In the genomic region with DNA sequence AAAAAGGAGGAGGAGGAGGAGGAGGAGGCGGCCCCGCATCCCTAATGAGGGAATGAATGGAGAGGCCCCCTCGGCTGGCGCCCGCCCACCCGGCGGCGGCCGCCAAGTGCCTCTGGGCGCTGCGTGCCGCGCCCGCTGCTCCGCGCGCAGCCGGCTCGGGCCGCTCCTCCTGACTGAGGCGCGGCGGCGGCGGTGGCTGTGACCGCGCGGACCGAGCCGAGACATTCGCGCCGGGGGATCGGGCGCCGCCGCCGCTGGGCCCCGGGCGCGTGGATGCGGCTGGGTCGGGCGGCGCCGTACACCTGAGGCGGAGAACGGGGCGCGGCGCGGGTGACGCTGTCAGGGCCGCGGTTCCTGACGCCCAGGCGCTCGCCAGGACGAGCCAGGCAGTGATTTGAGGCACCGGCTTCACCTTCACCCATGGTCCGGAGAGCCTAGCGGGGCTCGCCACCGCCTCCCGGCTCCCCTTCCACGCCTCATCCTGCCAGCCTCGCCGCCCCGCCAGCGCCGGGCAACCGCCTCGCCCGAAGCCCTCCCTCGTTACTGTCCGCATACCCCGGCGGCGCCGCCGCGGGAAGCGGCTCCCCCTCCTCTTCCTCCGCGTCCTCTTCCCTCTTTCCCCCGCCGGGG, we compare ENCODE assay signal across 8 cellular contexts. TPM values are rescaled to one million over a fixed set of nuclear protein-coding genes. Genes with fewer than 3 reads are reported as not detected.
DNase-seq lines count a peak whose midpoint lies in the region; ATAC-seq, FAIRE-seq and TF ChIP-seq lines count a peak whose summit lies in the region.

Gene MARK1 (plus strand): TSS at position 88 of the 630 bp plus-strand sequence. CDS start 687 bp downstream, outside the sequence.

- H3K4me1 ChIP-seq in pancreas = no peaks in the 10 kb centered on the region

- H3K36me3 ChIP-seq in pancreas = no peaks in the 10 kb centered on the region

- FAIRE-seq in pancreas (lab: Jason Lieb, UNC) = no peak

- intact Hi-C loops in left cardiac atrium (cut with DNase I) (no loop called here), pancreas (cut with DNase I) (no loop called here)

- TF ChIP-seq CTCF in GM12875 (IDR thresholded peaks at IDR 0.05; ENCODE audit: borderline replicate concordance, insufficient read depth, low read depth, low read length) (no peak), pancreas (IDR thresholded peaks at IDR 0.05) (no peak)

- H3K4me3 ChIP-seq in GM12875 (ENCODE audit: low read depth, low read length) (peak within 1 kb of the TSS; percentile 44), pancreas (peak within 1 kb of the TSS; percentile 39 to 79 (median 56))

- H3K27ac ChIP-seq in pancreas = peak within 1 kb of the TSS; percentile 34 to 75 (median 54)

- peaks cover 0 to 3% (median 0%) of the 10 kb centered on the region in 4 donors for H3K27me3 ChIP-seq in pancreas

- 0% methylated on average over 51 to 87 of the region's 87 CpGs for WGBS in pancreas, 2 donors

- H3K9me3 ChIP-seq in pancreas = no peaks in the 10 kb centered on the region

- DNase-seq in A172 (ENCODE audit: low spot score) (peak; percentile 30), NCI-H345 (lab: John Stamatoyannopoulos, UW) (peak; percentile 80), amniotic epithelial cell (ENCODE audit: low read depth) (peak; percentile 7), left cardiac atrium (peak; percentile 79), pancreas (peak; percentile 18 to 80 (median 42))
- no peak for DNase-seq in activated CD4-positive, CD25-positive, alpha-beta regulatory T cell (lab: John Stamatoyannopoulos, UW)

- peak; percentile 45 for ATAC-seq in HG02763 (IDR thresholded peaks at IDR 0.05; ENCODE audit: unreplicated experiment)
- peak; percentile 94 to 95 for ATAC-seq in left cardiac atrium
- ATAC-seq in pancreas = peak; percentile 74 to 83 (median 76)

RNA-seq across cellular contexts. Expression of gene MARK1, which starts in this region (rescaled TPM):
- total RNA-seq in A172 (2014; rRNA removed; shearing (Covaris generic)) = 0.34 and 1.2 TPM in 2 replicates
- total RNA-seq in left cardiac atrium (10 to 100 TPM; 16.7 to 17.7 TPM), pancreas (1 to 10 TPM in 5 of 6 donors, under 1 TPM in 1; 0.84 to 2.7 (median 1.4) TPM)
- polyA plus RNA-seq in pancreas = 1 to 10 TPM; 1.2 to 3.5 TPM

Comparison
In these comparisons a context has a peak if more than half of its experiments do, and no peak if none do; other contexts are left out.
1. DNase-seq: peak in A172 (single experiment), NCI-H345 (single experiment), amniotic epithelial cell (single experiment), left cardiac atrium (single experiment) and pancreas (6 of 6); none in activated CD4-positive, CD25-positive, alpha-beta regulatory T cell (0 of 4).
2. Peak in every context shown above with its lines, with median percentiles within 50 percentile points of each other: ATAC-seq.